In genomic region chr17:42554250-42555121, GRCh38 we compare ENCODE assay signal across 8 cellular contexts. TPM values are rescaled to one million over a fixed set of nuclear protein-coding genes. Genes with fewer than 3 reads are reported as not detected.
DNase-seq lines count a peak whose midpoint lies in the region; ATAC-seq and TF ChIP-seq lines count a peak whose summit lies in the region.

No MANE protein-coding gene starts in this region.

- no peak for DNase-seq in AG04449 (ENCODE audit: low read depth, low spot score)
- peak; percentile 70 for DNase-seq in NCI-H510A treated with DMSO at 0.1 percent for 48 hours (lab: John Stamatoyannopoulos, UW)
- DNase-seq in activated CD4-positive, alpha-beta T cell treated with anti-CD3 and anti-CD28 coated beads, Interleukin-2, amount 10 ng/mL, durations not matched to agents 7 days and 5 days, result peak; percentile 80
- DNase-seq in left lung, result peak; percentile 89 to 97
- DNase-seq in stimulated activated CD4-positive, alpha-beta T cell treated with anti-CD3 and anti-CD28 coated beads, Interleukin-4, amount 100 ng/mL, for 1 hour, result peak; percentile 71

- H3K27ac ChIP-seq in left lung, result peak overlapping the region; percentile 75 to 90

- no peaks in the 10 kb centered on the region for H3K27me3 Mint-ChIP-seq in activated CD4-positive, alpha-beta T cell treated with anti-CD3 and anti-CD28 coated beads, Interleukin-2, amount 10 ng/mL, durations not matched to agents 7 days and 5 days
- peaks cover 7% of the 10 kb centered on the region for H3K27me3 Mint-ChIP-seq in dendritic cell treated with granulocyte-macrophage colony-stimulating factor and Interleukin-4, amounts not matched to agents 40 ng/mL and 50 ng/mL, for 4 days

- no peaks in the 10 kb centered on the region for H3K36me3 ChIP-seq in left lung

- no peaks in the 10 kb centered on the region for H3K9me3 ChIP-seq in left lung

- H3K4me3 Mint-ChIP-seq in activated CD4-positive, alpha-beta T cell treated with anti-CD3 and anti-CD28 coated beads, Interleukin-2, amount 10 ng/mL, durations not matched to agents 7 days and 5 days, result peak overlapping the region; percentile 87
- peak overlapping the region; percentile 99 for H3K4me3 Mint-ChIP-seq in dendritic cell treated with granulocyte-macrophage colony-stimulating factor and Interleukin-4, amounts not matched to agents 40 ng/mL and 50 ng/mL, for 4 days

- no peaks in the 10 kb centered on the region for H3K27me3 ChIP-seq in left lung

- H3K4me1 Mint-ChIP-seq in activated CD4-positive, alpha-beta T cell treated with anti-CD3 and anti-CD28 coated beads, Interleukin-2, amount 10 ng/mL, durations not matched to agents 7 days and 5 days, result peaks cover 28% of the 10 kb centered on the region
- peaks cover 40% of the 10 kb centered on the region for H3K4me1 Mint-ChIP-seq in dendritic cell treated with granulocyte-macrophage colony-stimulating factor and Interleukin-4, amounts not matched to agents 40 ng/mL and 50 ng/mL, for 4 days (ENCODE audit: low read depth)

- H3K9me3 Mint-ChIP-seq in activated CD4-positive, alpha-beta T cell treated with anti-CD3 and anti-CD28 coated beads, Interleukin-2, amount 10 ng/mL, durations not matched to agents 7 days and 5 days, result no peaks in the 10 kb centered on the region
- no peaks in the 10 kb centered on the region for H3K9me3 Mint-ChIP-seq in dendritic cell treated with granulocyte-macrophage colony-stimulating factor and Interleukin-4, amounts not matched to agents 40 ng/mL and 50 ng/mL, for 4 days

- no peak for TF ChIP-seq CTCF in AG04449 (IDR thresholded peaks at IDR 0.05; ENCODE audit: insufficient read depth, low read length, missing control alignments)
- TF ChIP-seq CTCF in left lung (IDR thresholded peaks at IDR 0.05), result no peak

- H3K27ac Mint-ChIP-seq in activated CD4-positive, alpha-beta T cell treated with anti-CD3 and anti-CD28 coated beads, Interleukin-2, amount 10 ng/mL, durations not matched to agents 7 days and 5 days, result peak overlapping the region; percentile 91
- H3K27ac Mint-ChIP-seq in dendritic cell treated with granulocyte-macrophage colony-stimulating factor and Interleukin-4, amounts not matched to agents 40 ng/mL and 50 ng/mL, for 4 days, result peak overlapping the region; percentile 89

- intact Hi-C loops in dendritic cell treated with granulocyte-macrophage colony-stimulating factor and Interleukin-4, amounts not matched to agents 40 ng/mL and 50 ng/mL, for 4 days (cut with micrococcal nuclease), result no loop called here
- intact Hi-C loops in left lung (cut with DNase I), result no loop called here

- POLR2A ChIA-PET in AG04449 (lab: Yijun Ruan, JAX), result interaction anchor here (0.8 to 1.2 kb wide), 6 partner anchors 10 to 131 kb away, joined by 3 to 6 read pairs (median 4); partner anchors contain the start of genes CAVIN1 and MLX
- POLR2A ChIA-PET in activated CD4-positive, alpha-beta T cell treated with anti-CD3 and anti-CD28 coated beads, Interleukin-2, amount 10 ng/mL, durations not matched to agents 7 days and 5 days (lab: Charles Lee), result no interaction called here

- H3K4me3 ChIP-seq in AG04449 (ENCODE audit: low read depth, low read length) (peak overlapping the region; percentile 78), left lung (peak overlapping the region; percentile 73 to 88)

- peaks cover 16 to 20% of the 10 kb centered on the region in 2 donors for H3K4me1 ChIP-seq in left lung

- ATAC-seq in GM18868 (IDR thresholded peaks at IDR 0.05; ENCODE audit: unreplicated experiment) (peak; percentile 83), HG03135 (IDR thresholded peaks at IDR 0.05; ENCODE audit: unreplicated experiment) (peak; percentile 60), left lung (peak; percentile 95)

- CTCF ChIA-PET in AG04449 (lab: Yijun Ruan, JAX), result interaction anchor here (1.1 to 2.0 kb wide), 3 partner anchors 10 to 23 kb away, joined by 3 to 5 read pairs (median 3); partner anchors contain the start of genes NAGLU and PSMC3IP
- CTCF ChIA-PET in activated CD4-positive, alpha-beta T cell treated with anti-CD3 and anti-CD28 coated beads, Interleukin-2, amount 10 ng/mL, durations not matched to agents 7 days and 5 days (lab: Charles Lee), result interaction anchor here (0.6 to 2.1 kb wide), 10 partner anchors 10 to 70 kb away, joined by 3 to 13 read pairs (median 3); partner anchors contain the start of genes NAGLU and PSMC3IP

- H3K36me3 Mint-ChIP-seq in activated CD4-positive, alpha-beta T cell treated with anti-CD3 and anti-CD28 coated beads, Interleukin-2, amount 10 ng/mL, durations not matched to agents 7 days and 5 days (ENCODE audit: low read depth), result peaks cover 7% of the 10 kb centered on the region
- peaks cover 35% of the 10 kb centered on the region for H3K36me3 Mint-ChIP-seq in dendritic cell treated with granulocyte-macrophage colony-stimulating factor and Interleukin-4, amounts not matched to agents 40 ng/mL and 50 ng/mL, for 4 days (ENCODE audit: low read depth)

RNA-seq across cellular contexts. Expression of gene HSD17B1, which starts 1.8 kb away (rescaled TPM):
- total RNA-seq in activated CD4-positive, alpha-beta T cell treated with anti-CD3 and anti-CD28 coated beads, Interleukin-2, amount 10 ng/mL, durations not matched to agents 7 days and 5 days, result under 1 TPM; 0.73 to 0.97 TPM
- 1 to 10 TPM; 1.2 to 1.7 TPM for total RNA-seq in left lung

RNA-seq across cellular contexts. Expression of gene COASY, which starts 7.5 kb away (rescaled TPM):
- total RNA-seq in activated CD4-positive, alpha-beta T cell treated with anti-CD3 and anti-CD28 coated beads, Interleukin-2, amount 10 ng/mL, durations not matched to agents 7 days and 5 days, result 10 to 100 TPM; 72.5 to 86.1 TPM
- 100 to 1,000 TPM in 1 of 2 donors, 10 to 100 TPM in 1; 66.5 to 116 TPM for total RNA-seq in left lung

RNA-seq across cellular contexts. Expression of gene MLX, which starts 12.4 kb away (rescaled TPM):
- 10 to 100 TPM; 56.7 to 62.3 TPM for total RNA-seq in activated CD4-positive, alpha-beta T cell treated with anti-CD3 and anti-CD28 coated beads, Interleukin-2, amount 10 ng/mL, durations not matched to agents 7 days and 5 days
- total RNA-seq in left lung, result 10 to 100 TPM; 56.3 to 73.7 TPM

RNA-seq across cellular contexts. Expression of gene NAGLU, which starts 18.4 kb away (rescaled TPM):
- total RNA-seq in activated CD4-positive, alpha-beta T cell treated with anti-CD3 and anti-CD28 coated beads, Interleukin-2, amount 10 ng/mL, durations not matched to agents 7 days and 5 days, result 10 to 100 TPM; 16.4 to 18.8 TPM
- total RNA-seq in left lung, result 10 to 100 TPM; 41.5 to 56.2 TPM

RNA-seq across cellular contexts. Expression of gene PSMC3IP, which starts 23.0 kb away (rescaled TPM):
- total RNA-seq in activated CD4-positive, alpha-beta T cell treated with anti-CD3 and anti-CD28 coated beads, Interleukin-2, amount 10 ng/mL, durations not matched to agents 7 days and 5 days, result 10 to 100 TPM; 17.4 to 18.5 TPM
- total RNA-seq in left lung, result 1 to 10 TPM; 6.5 to 7.7 TPM
